8 cellular contexts compared by ENCODE assay signal in the genomic region with DNA sequence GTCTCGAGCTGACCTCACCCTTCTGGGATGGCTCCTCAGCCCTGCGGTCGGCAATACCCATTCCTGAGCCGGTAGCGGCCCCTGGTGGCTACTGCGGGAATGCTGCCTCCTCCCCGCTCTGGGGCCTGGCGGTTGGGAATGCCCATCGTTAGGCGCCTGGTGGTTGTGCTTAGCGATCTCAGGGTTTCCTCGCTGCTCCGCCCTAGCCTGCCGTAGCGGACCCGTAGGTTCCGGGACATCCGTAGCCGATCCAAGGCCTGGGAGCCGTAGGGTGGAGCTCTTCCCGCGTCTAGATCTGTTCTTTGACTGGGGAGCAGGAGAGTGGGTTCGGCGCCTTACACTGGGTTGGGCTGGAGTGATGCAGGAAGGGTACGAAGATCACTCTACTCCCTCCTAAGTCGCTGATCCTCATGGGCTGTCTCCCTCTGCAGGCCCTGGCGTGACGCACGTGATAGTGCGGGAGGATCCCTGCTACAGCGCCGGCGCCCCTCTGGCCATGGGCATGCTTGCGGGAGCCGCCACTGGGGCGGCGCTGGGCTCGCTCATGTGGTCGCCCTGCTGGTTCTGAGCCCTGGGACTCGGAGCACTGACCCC. TPM values are rescaled to one million over a fixed set of nuclear protein-coding genes. Genes with fewer than 3 reads are reported as not detected.
DNase-seq lines count a peak whose midpoint lies in the region; ATAC-seq and TF ChIP-seq lines count a peak whose summit lies in the region.

No MANE protein-coding gene starts in this region.

- peak overlapping the region; percentile 14 for H3K27ac Mint-ChIP-seq in dendritic cell treated with granulocyte-macrophage colony-stimulating factor and Interleukin-4, amounts not matched to agents 40 ng/mL and 50 ng/mL, for 4 days

- H3K36me3 Mint-ChIP-seq in dendritic cell treated with granulocyte-macrophage colony-stimulating factor and Interleukin-4, amounts not matched to agents 40 ng/mL and 50 ng/mL, for 4 days (ENCODE audit: low read depth), result no peaks in the 10 kb centered on the region

- peaks cover 26% of the 10 kb centered on the region for H3K4me1 Mint-ChIP-seq in dendritic cell treated with granulocyte-macrophage colony-stimulating factor and Interleukin-4, amounts not matched to agents 40 ng/mL and 50 ng/mL, for 4 days (ENCODE audit: low read depth)

- peaks cover 22% of the 10 kb centered on the region for H3K27me3 Mint-ChIP-seq in dendritic cell treated with granulocyte-macrophage colony-stimulating factor and Interleukin-4, amounts not matched to agents 40 ng/mL and 50 ng/mL, for 4 days

- H3K36me3 ChIP-seq in left lung, result no peaks in the 10 kb centered on the region

- H3K4me1 ChIP-seq in left lung, result peaks cover 6 to 32% of the 10 kb centered on the region in 2 donors

- no peaks in the 10 kb centered on the region for H3K9me3 ChIP-seq in left lung

- POLR2A ChIA-PET in GM10248 (lab: Yijun Ruan, JAX), result no interaction called here

- DNase-seq in GM10248 (ENCODE audit: extremely low spot score), result peak; percentile 96
- peak; percentile 60 to 84 for DNase-seq in NCI-H524 (lab: John Stamatoyannopoulos, UW)
- DNase-seq in activated CD4-positive, alpha-beta T cell treated with anti-CD3 and anti-CD28 coated beads, Interleukin-2, amount 50 U/mL, for 24 hours (ENCODE audit: low read depth in 1 of 2, low spot score in 1 of 2), result peak; percentile 83 to 85
- peak; percentile 89 to 98 for DNase-seq in left lung
- peak; percentile 78 for DNase-seq in stimulated activated CD4-positive, alpha-beta T cell treated with anti-CD3 and anti-CD28 coated beads, Interleukin-2, amount 100 ng/mL, for 4 hours (ENCODE audit: low read depth)

- intact Hi-C loops in dendritic cell treated with granulocyte-macrophage colony-stimulating factor and Interleukin-4, amounts not matched to agents 40 ng/mL and 50 ng/mL, for 4 days (cut with micrococcal nuclease), result loop anchor here (1.0 to 5.0 kb wide), 4 partner anchors 36 to 310 kb away; no protein-coding TSS in a partner anchor
- intact Hi-C loops in left lung (cut with DNase I), result no loop called here

- H3K4me3 Mint-ChIP-seq in dendritic cell treated with granulocyte-macrophage colony-stimulating factor and Interleukin-4, amounts not matched to agents 40 ng/mL and 50 ng/mL, for 4 days, result peak overlapping the region; percentile 59

- H3K27ac ChIP-seq in left lung, result no peak overlapping the region

- H3K9me3 Mint-ChIP-seq in dendritic cell treated with granulocyte-macrophage colony-stimulating factor and Interleukin-4, amounts not matched to agents 40 ng/mL and 50 ng/mL, for 4 days, result no peaks in the 10 kb centered on the region

- ATAC-seq in HG03025 (IDR thresholded peaks at IDR 0.05; ENCODE audit: low FRiP score, unreplicated experiment) (peak; percentile 68), left lung (peak; percentile 98), HG02840 (IDR thresholded peaks at IDR 0.05; ENCODE audit: low FRiP score, unreplicated experiment) (no peak)

- CTCF ChIA-PET in GM10248 (lab: Yijun Ruan, JAX), result interaction anchor here (0.6 to 12.3 kb wide), 67 partner anchors 8 to 475 kb away, joined by 3 to 166 read pairs (median 6); a partner anchor contains a TSS

- TF ChIP-seq CTCF in GM10248 (IDR thresholded peaks at IDR 0.05; ENCODE audit: control extremely low read depth, extremely low read depth, low read depth, missing control alignments), result peak; percentile 99
- TF ChIP-seq CTCF in left lung (IDR thresholded peaks at IDR 0.05), result peak; percentile 95 to 99

- peak overlapping the region; percentile 6 to 10 for H3K4me3 ChIP-seq in left lung

- no peaks in the 10 kb centered on the region for H3K27me3 ChIP-seq in left lung

RNA-seq across cellular contexts. Expression of a gene that starts 14.8 kb away (rescaled TPM):
- 10 to 100 TPM; 16.7 to 32.2 TPM for total RNA-seq in left lung
